In the genomic region with DNA sequence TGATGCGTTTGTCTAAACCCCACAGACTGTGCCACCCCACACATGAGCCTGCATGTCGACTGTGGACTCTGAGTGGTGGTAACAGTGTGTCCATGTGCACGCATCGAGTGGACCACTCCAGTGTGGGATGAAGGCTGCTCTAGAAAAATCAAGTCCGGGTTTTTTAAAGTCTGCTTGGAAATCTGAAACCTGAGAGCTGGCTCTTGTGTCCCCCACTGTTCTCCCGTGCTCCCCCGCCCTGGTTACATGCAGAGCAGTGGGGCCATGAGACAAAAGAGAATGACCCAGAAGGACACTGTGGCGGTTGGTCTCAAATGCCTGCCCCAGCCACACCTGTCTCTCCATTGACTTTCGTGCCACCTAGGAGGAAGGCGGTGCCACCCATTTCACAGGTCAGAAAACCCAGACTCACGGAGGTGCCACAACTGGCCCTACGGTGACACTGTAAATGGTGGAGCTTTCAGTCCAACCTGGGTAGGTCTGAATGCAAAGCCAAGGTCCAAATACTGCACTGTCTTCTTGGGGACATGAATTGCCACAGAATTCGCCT, we compare ENCODE assay signal across 19 cellular contexts.
"Had no signal": no experiment of that assay in that cellular context is flagged by ENCODE, and none has a peak within 500 bp of the region (broad histone marks: within the 10 kb centered on the region; RNA-seq: fewer than 3 reads in every experiment).

No MANE protein-coding gene starts in this region.

- H3K27ac Mint-ChIP-seq: activated naive CD8-positive, alpha-beta T cell treated with anti-CD3 and anti-CD28 coated beads for 36 hours; endodermal cell; nephron progenitor cell; stimulated activated naive B cell treated with anti-CD40 and anti-IgM and Interleukin-4, amounts not matched to agents 10 μg/mL and 1 μg/mL and 100 μg/mL, for 72 hours; T-cell; T-helper 2 cell treated with Interferon-gamma antibody and Interleukin-4, amounts not matched to agents 5 μg/mL and 100 μg/mL, for 36 hours; type B pancreatic cell had no signal

- H3K27me3 Mint-ChIP-seq: activated naive CD8-positive, alpha-beta T cell treated with anti-CD3 and anti-CD28 coated beads for 36 hours; type B pancreatic cell had no signal

- H3K27me3 ChIP-seq: breast epithelium, esophagus squamous epithelium, gastrocnemius medialis had no signal

- H3K27ac ChIP-seq: breast epithelium, esophagus squamous epithelium, gastrocnemius medialis, left ventricle myocardium inferior, parathyroid adenoma, thoracic aorta, WERI-Rb-1 had no signal

- H3K36me3 ChIP-seq: breast epithelium, gastrocnemius medialis had no signal

- H3K4me3 Mint-ChIP-seq: activated naive CD8-positive, alpha-beta T cell treated with anti-CD3 and anti-CD28 coated beads for 36 hours; endodermal cell; nephron progenitor cell; stimulated activated naive B cell treated with anti-CD40 and anti-IgM and Interleukin-4, amounts not matched to agents 10 μg/mL and 1 μg/mL and 100 μg/mL, for 72 hours; T-cell; T-helper 2 cell treated with Interferon-gamma antibody and Interleukin-4, amounts not matched to agents 5 μg/mL and 100 μg/mL, for 36 hours; type B pancreatic cell had no signal

- H3K4me1 ChIP-seq: breast epithelium, esophagus squamous epithelium, gastrocnemius medialis, left ventricle myocardium inferior, parathyroid adenoma had no signal

- H3K9me3 ChIP-seq: breast epithelium, esophagus squamous epithelium, gastrocnemius medialis, thoracic aorta had no signal

- DNase-seq: activated naive CD8-positive, alpha-beta T cell treated with anti-CD3 and anti-CD28 coated beads for 36 hours; activated T-cell treated with anti-CD3 and anti-CD28 coated beads, Interleukin-2, amount 50 U/mL, for 1 hour; cortex of kidney; endodermal cell; esophagus squamous epithelium; gastrocnemius medialis; hippocampal formation; left ventricle myocardium inferior; nephron progenitor cell; small intestine; stimulated activated CD4-positive, alpha-beta T cell treated with anti-CD3 and anti-CD28 coated beads, Interleukin-15, amount 100 ng/mL, for 24 hours; stimulated activated naive B cell treated with anti-CD40 and anti-IgM and Interleukin-4, amounts not matched to agents 10 μg/mL and 1 μg/mL and 100 μg/mL, for 72 hours; T-cell; WERI-Rb-1 had no signal

- ATAC-seq: gastrocnemius medialis; stimulated activated naive B cell treated with anti-CD40 and anti-IgM and Interleukin-4, amounts not matched to agents 10 μg/mL and 1 μg/mL and 100 μg/mL, for 72 hours; T-cell had no signal

- H3K4me3 ChIP-seq: breast epithelium, esophagus squamous epithelium, gastrocnemius medialis, left ventricle myocardium inferior, thoracic aorta had no signal

- H3K9me3 Mint-ChIP-seq: stimulated activated naive B cell treated with anti-CD40 and anti-IgM and Interleukin-4, amounts not matched to agents 10 μg/mL and 1 μg/mL and 100 μg/mL, for 72 hours; T-cell; T-helper 2 cell treated with Interferon-gamma antibody and Interleukin-4, amounts not matched to agents 5 μg/mL and 100 μg/mL, for 36 hours; type B pancreatic cell had no signal

- H3K9ac ChIP-seq: parathyroid adenoma had no signal
